Comparison of ENCODE assay signal across 18 cellular contexts in genomic region chr12:76337583-76337982, GRCh38. TPM values are rescaled to one million over a fixed set of nuclear protein-coding genes. Genes with fewer than 3 reads are reported as not detected.
DNase-seq lines count a peak whose midpoint lies in the region; FAIRE-seq and TF ChIP-seq lines count a peak whose summit lies in the region.
"Had no signal": no experiment of that assay in that cellular context is flagged by ENCODE, and none has a peak within 500 bp of the region (broad histone marks: within the 10 kb centered on the region; RNA-seq: fewer than 3 reads in every experiment).

No MANE protein-coding gene starts in this region.

- TF ChIP-seq POLR2A in endothelial cell of umbilical vein (IDR thresholded peaks at IDR 0.05; ENCODE audit: low read depth, low read length): no peak

- intact Hi-C loops in endothelial cell of umbilical vein (cut with micrococcal nuclease): loop anchor here (1.0 to 2.0 kb wide), 2 partner anchors 61 to 556 kb away; no protein-coding TSS in a partner anchor

- peak overlapping the region; percentile 55 for H3K27ac ChIP-seq in endothelial cell of umbilical vein (ENCODE audit: insufficient read depth, low read depth, low read length)
- H3K27ac ChIP-seq: pancreas had no signal

- DNase-seq in EL (peak; percentile 79), RPMI7951 (ENCODE audit: low read depth) (peak; percentile 45), endothelial cell of umbilical vein (ENCODE audit: low read depth, low spot score) (peak; percentile 52), non-pigmented ciliary epithelial cell (ENCODE audit: low read depth) (peak; percentile 66), NCI-H446 treated with DMSO at 0.1 percent for 48 hours (lab: John Stamatoyannopoulos, UW) (no peak), NCI-H2171 (lab: John Stamatoyannopoulos, UW) (no peak), NCI-H345 treated with DMSO at 0.1 percent for 48 hours (lab: John Stamatoyannopoulos, UW; ENCODE audit: unreplicated experiment) (no peak), cerebellum (ENCODE audit: low spot score) (no peak)
- DNase-seq: activated B cell treated with CpG ODN at 0.5 μM for 24 hours; activated CD8-positive, alpha-beta T cell treated with anti-CD3 and anti-CD28 coated beads, Interleukin-2, amount 10 ng/mL, durations not matched to agents 7 days and 5 days; activated T-cell treated with anti-CD3 and anti-CD28 coated beads, Interleukin-2, amount 50 U/mL, for 72 hours; BE2C; H9; Kasumi-1; NCI-H1436 treated with DMSO at 0.1 percent for 48 hours; pancreas; small intestine; T-helper 17 cell had no signal

- POLR2A ChIA-PET in endothelial cell of umbilical vein (lab: Charles Lee): no interaction called here

- no peaks in the 10 kb centered on the region for H3K79me2 ChIP-seq in endothelial cell of umbilical vein (ENCODE audit: control insufficient read depth, insufficient read depth, low read length)

- H3K4me2 ChIP-seq in endothelial cell of umbilical vein (ENCODE audit: insufficient read depth, low read length): peak overlapping the region; percentile 27

- no peak overlapping the region for H3K4me3 ChIP-seq in endothelial cell of umbilical vein (replicated peaks in 1 of 3; ENCODE audit: insufficient read depth in 1 of 3, low read depth in 1 of 3, low read length in 3 of 3)
- H3K4me3 ChIP-seq: pancreas had no signal

- no peaks in the 10 kb centered on the region for H3K36me3 ChIP-seq in endothelial cell of umbilical vein (ENCODE audit: control insufficient read depth in 2 of 2, extremely low read depth in 1 of 2, insufficient read depth in 2 of 2, low read length in 2 of 2)
- H3K36me3 ChIP-seq: BE2C, pancreas had no signal

- H3K9me1 ChIP-seq in endothelial cell of umbilical vein (replicated peaks; ENCODE audit: control insufficient read depth, extremely low read depth, insufficient read depth, low read length): no peaks in the 10 kb centered on the region

- no peaks in the 10 kb centered on the region for H3K27me3 ChIP-seq in endothelial cell of umbilical vein (ENCODE audit: control insufficient read depth in 2 of 2, insufficient read depth in 2 of 2, low read length in 2 of 2)
- H3K27me3 ChIP-seq: BE2C, pancreas had no signal

- dilution Hi-C loops in endothelial cell of umbilical vein (cut with MboI; ENCODE audit: extremely low pct_ligation_motif_present, low sequenced_read_pairs): loop anchor here (25.0 kb wide), 1 partner anchor 250 kb away; the partner anchor contains the start of gene NAP1L1

- H3K9me3 ChIP-seq in endothelial cell of umbilical vein (replicated peaks; ENCODE audit: control insufficient read depth, insufficient read depth, low read length): no peaks in the 10 kb centered on the region
- H3K9me3 ChIP-seq: BE2C, pancreas had no signal

- peaks cover 28% of the 10 kb centered on the region for H3K4me1 ChIP-seq in endothelial cell of umbilical vein (ENCODE audit: control insufficient read depth, extremely low read depth, insufficient read depth, low read length)
- H3K4me1 ChIP-seq: BE2C, pancreas had no signal

- no peak for TF ChIP-seq CTCF in endothelial cell of umbilical vein (IDR thresholded peaks at IDR 0.05; ENCODE audit: extremely low read depth in 1 of 2, insufficient read depth in 1 of 2, low read depth in 1 of 2, low read length in 2 of 2)

- no TSS peak for BruUV-seq in endothelial cell of umbilical vein (replicated peaks; lab: Mats Ljungman, UMichigan)

- H2AFZ ChIP-seq in endothelial cell of umbilical vein (ENCODE audit: low read depth, low read length): peak overlapping the region; percentile 30

- H4K20me1 ChIP-seq in endothelial cell of umbilical vein (replicated peaks; ENCODE audit: control insufficient read depth, extremely low read depth, insufficient read depth, low read length): no peaks in the 10 kb centered on the region

- H3K9ac ChIP-seq in endothelial cell of umbilical vein (replicated peaks; ENCODE audit: extremely low read depth, insufficient read depth, low read length): no peak overlapping the region

- CTCF ChIA-PET in endothelial cell of umbilical vein (lab: Charles Lee): interaction anchor here (0.8 to 1.6 kb wide), 4 partner anchors 10 to 270 kb away, joined by 3 to 5 read pairs (median 4); no protein-coding TSS in a partner anchor

- no peak for FAIRE-seq in endothelial cell of umbilical vein (lab: Jason Lieb, UNC)
- FAIRE-seq: pancreas, small intestine had no signal

TF ChIP-seq in endothelial cell of umbilical vein, 7 proteins besides CTCF, POLR2A, EP300 and RAD21:
- TF ChIP-seq POLR2AphosphoS5 (IDR thresholded peaks at IDR 0.05; ENCODE audit: insufficient read depth, low read depth, low read length) (peak; percentile 32), EZH2 (IDR thresholded peaks at IDR 0.05; ENCODE audit: borderline replicate concordance, low read depth, low read length, severe bottlenecking) (no peak), GATA2 (IDR thresholded peaks at IDR 0.05; ENCODE audit: insufficient read depth, insufficient read length, low read depth, low read length) (peak; percentile 49), MAX (IDR thresholded peaks at IDR 0.05; ENCODE audit: insufficient read depth, insufficient read length) (no peak), MYC (IDR thresholded peaks at IDR 0.05; ENCODE audit: low read depth, low read length) (no peak), FOS (IDR thresholded peaks at IDR 0.05; ENCODE audit: borderline replicate concordance, insufficient read depth, low read length) (peak; percentile 24), JUN (IDR thresholded peaks at IDR 0.05; ENCODE audit: borderline replicate concordance, insufficient read depth, insufficient read length, low read depth) (no peak)
TF ChIP-seq in endothelial cell of umbilical vein: peak in this region for 3.

RNA-seq across cellular contexts. Expression of gene BBS10, which starts 10.6 kb away (rescaled TPM):
- 13.9 and 17.9 TPM in 2 replicates for total RNA-seq in RPMI7951 (2014; rRNA removed; shearing (Covaris generic))
- total RNA-seq in endothelial cell of umbilical vein: 7.5 and 7.8 TPM in 2 replicates
- polyA plus RNA-seq in endothelial cell of umbilical vein: 2.8 and 3.4 TPM in 2 replicates
- polyA plus RNA-seq in endothelial cell of umbilical vein (2011; cell fraction: cytosol; rRNA removed): 4.0 and 4.3 TPM in 2 replicates
- 3.1 and 4.5 TPM in 2 replicates for polyA plus RNA-seq in endothelial cell of umbilical vein (2011; cell fraction: nucleus; rRNA removed)
- polyA plus RNA-seq in endothelial cell of umbilical vein (2012): 8.2 and 8.6 TPM in 2 replicates
- polyA minus RNA-seq in endothelial cell of umbilical vein: 4.5 and 5.2 TPM in 2 replicates
- 4.6 TPM for polyA minus RNA-seq in endothelial cell of umbilical vein (2011; cell fraction: cytosol; rRNA and poly(A)+ RNA removed)
- 4.2 and 5.4 TPM in 2 replicates for polyA minus RNA-seq in endothelial cell of umbilical vein (2011; cell fraction: nucleus; rRNA and poly(A)+ RNA removed)
- total RNA-seq in cerebellum: 28.6 TPM

Comparison
In these comparisons a context has a peak if more than half of its experiments do, and no peak if none do; other contexts are left out.
1. DNase-seq: peak in EL (single experiment), RPMI7951 (single experiment), endothelial cell of umbilical vein (single experiment) and non-pigmented ciliary epithelial cell (single experiment); none in NCI-H446 treated with DMSO at 0.1 percent for 48 hours (single experiment), NCI-H2171 (single experiment), NCI-H345 treated with DMSO at 0.1 percent for 48 hours (single experiment) and cerebellum (single experiment).